ENCODE assay signal across 8 cellular contexts in the genomic region with DNA sequence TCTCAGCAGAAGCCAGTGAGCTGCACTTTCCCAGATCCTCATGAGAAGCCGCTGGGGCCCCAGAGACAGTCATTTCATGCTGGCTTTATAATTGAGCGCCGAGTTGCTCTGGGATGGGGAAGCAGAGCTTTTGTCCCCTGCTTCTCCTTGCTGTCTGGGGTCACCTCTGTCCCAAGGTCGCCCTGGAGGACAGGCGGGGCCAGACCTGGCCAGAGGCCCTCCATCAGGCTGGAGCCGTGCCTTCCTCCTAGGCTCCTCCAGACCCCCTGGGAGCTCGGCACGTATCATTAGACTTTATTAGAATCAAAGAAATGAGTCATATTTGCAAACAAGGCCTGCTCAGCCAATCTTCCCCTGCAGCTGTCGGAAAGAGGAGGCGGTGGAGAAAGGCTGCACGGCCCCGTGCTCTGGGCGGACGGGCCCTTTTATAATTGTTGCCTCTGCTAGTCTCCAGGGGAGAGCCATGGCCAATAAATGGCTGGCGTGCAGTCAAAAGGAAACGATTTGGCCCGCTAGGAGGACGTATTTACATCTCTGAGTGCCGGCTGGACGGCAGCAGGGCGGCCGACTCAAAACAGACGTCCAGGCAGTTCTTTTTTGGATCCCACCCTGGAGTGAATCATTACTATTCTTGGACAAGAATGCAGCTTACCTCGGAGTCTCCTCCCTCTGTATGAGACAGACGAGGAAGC. TPM values are rescaled to one million over a fixed set of nuclear protein-coding genes. Genes with fewer than 3 reads are reported as not detected.
DNase-seq lines count a peak whose midpoint lies in the region; ATAC-seq, FAIRE-seq and TF ChIP-seq lines count a peak whose summit lies in the region.

No MANE protein-coding gene starts in this region.

- H3K27me3 ChIP-seq in osteoblast (ENCODE audit: insufficient read depth, low read length) = no peaks in the 10 kb centered on the region

- DNase-seq in EL = peak; percentile 94
- DNase-seq in RCC 7860 (ENCODE audit: low spot score) = peak; percentile 85
- peak; percentile 96 to 98 for DNase-seq in foreskin fibroblast
- peak; percentile 97 for DNase-seq in osteoblast (ENCODE audit: insufficient read length, low spot score, missing footprints)
- DNase-seq in activated CD8-positive, alpha-beta memory T cell treated with anti-CD3 and anti-CD28 coated beads for 24 hours = no peak
- DNase-seq in NOMO-1 (lab: John Stamatoyannopoulos, UW; ENCODE audit: unreplicated experiment in 2 of 2) = no peak

- no peaks in the 10 kb centered on the region for H3K9me3 ChIP-seq in osteoblast (ENCODE audit: low read depth, low read length)

- H3K4me3 ChIP-seq in foreskin fibroblast (ENCODE audit: low read depth in 1 of 2, low read length in 2 of 2) (peak overlapping the region in 1 of 2 donors; percentile 17), osteoblast (ENCODE audit: insufficient read depth, low read length) (peak overlapping the region; percentile 42)

- H2AFZ ChIP-seq in osteoblast (ENCODE audit: low read length) = no peak overlapping the region

- FAIRE-seq in RCC 7860 (lab: Jason Lieb, UNC) = peak; percentile 86

- peaks cover 9% of the 10 kb centered on the region for H4K20me1 ChIP-seq in osteoblast (ENCODE audit: insufficient read depth, low read length)

- ATAC-seq in GM21423 (IDR thresholded peaks at IDR 0.05; ENCODE audit: unreplicated experiment) (no peak), GM18867 (IDR thresholded peaks at IDR 0.05; ENCODE audit: unreplicated experiment) (no peak)

- TF ChIP-seq CTCF in foreskin fibroblast (IDR thresholded peaks at IDR 0.05; ENCODE audit: low read depth, low read length) = peak; percentile 8
- TF ChIP-seq CTCF in osteoblast (IDR thresholded peaks at IDR 0.05; ENCODE audit: extremely low read depth, low read depth, low read length) = peak; percentile 10

- H3K4me1 ChIP-seq in osteoblast (ENCODE audit: insufficient read depth, low read length) = peaks cover 20% of the 10 kb centered on the region

- H3K4me2 ChIP-seq in osteoblast (ENCODE audit: insufficient read depth, low read length) = peak overlapping the region; percentile 61

- H3K79me2 ChIP-seq in osteoblast (ENCODE audit: insufficient read depth, low read length) = no peaks in the 10 kb centered on the region

- peak overlapping the region; percentile 89 for H3K27ac ChIP-seq in osteoblast (ENCODE audit: low read depth, low read length)

- peaks cover 77% of the 10 kb centered on the region for H3K36me3 ChIP-seq in osteoblast (ENCODE audit: insufficient read depth, low read length)

RNA-seq across cellular contexts. Expression of a gene that starts 50.4 kb away (rescaled TPM):
- total RNA-seq in osteoblast = 76.6 and 86.5 TPM in 2 replicates

Comparison
In these comparisons a context has a peak if more than half of its experiments do, and no peak if none do; other contexts are left out.
1. DNase-seq: peak in EL (single experiment), RCC 7860 (single experiment), foreskin fibroblast (2 of 2) and osteoblast (single experiment); none in activated CD8-positive, alpha-beta memory T cell treated with anti-CD3 and anti-CD28 coated beads for 24 hours (single experiment) and NOMO-1 (0 of 2).